1 cellular context compared by ENCODE assay signal in genomic region chr1:36458910-36459309, GRCh38.
TF ChIP-seq lines count a peak whose summit lies in the region.

No MANE protein-coding gene starts in this region.

TF ChIP-seq in HEK293, 187 proteins besides CTCF, POLR2A, EP300 and RAD21 (continued from another document):
- TF ChIP-seq PRDM2 (tag by site-specific recombination; IDR thresholded peaks at IDR 0.05; ENCODE audit: borderline replicate concordance) (no peak), ZNF292 (tag by site-specific recombination; IDR thresholded peaks at IDR 0.05; ENCODE audit: borderline replicate concordance, low read depth) (no peak), ZSCAN5A (tag by site-specific recombination; IDR thresholded peaks at IDR 0.05) (no peak), MEIS1 (CRISPR knock-in tag; IDR thresholded peaks at IDR 0.05; ENCODE audit: borderline replicate concordance) (no peak), ZNF549 (tag by site-specific recombination; IDR thresholded peaks at IDR 0.05) (no peak), ZFP3 (tag by site-specific recombination; IDR thresholded peaks at IDR 0.05; ENCODE audit: low read depth) (no peak), ZNF513 (tag by site-specific recombination; IDR thresholded peaks at IDR 0.05) (no peak), KLF1 (tag by site-specific recombination; IDR thresholded peaks at IDR 0.05) (no peak), ZNF221 (tag by site-specific recombination; IDR thresholded peaks at IDR 0.05; ENCODE audit: borderline replicate concordance) (no peak), SP2 (tag by site-specific recombination; IDR thresholded peaks at IDR 0.05) (no peak), PRDM1 (tag by site-specific recombination; IDR thresholded peaks at IDR 0.05) (peak; percentile 48; the same call in 1 of the 2 replicates), GLIS1 (tag by site-specific recombination; IDR thresholded peaks at IDR 0.05) (peak; percentile 24; the same call in 1 of the 2 replicates)
TF ChIP-seq in HEK293: peak in this region for 2.
